9 cellular contexts compared by ENCODE assay signal in genomic region chr15:52683585-52683984, GRCh38. TPM values are rescaled to one million over a fixed set of nuclear protein-coding genes. Genes with fewer than 3 reads are reported as not detected.
DNase-seq lines count a peak whose midpoint lies in the region; ATAC-seq lines count a peak whose summit lies in the region.
"Had no signal": no experiment of that assay in that cellular context is flagged by ENCODE, and none has a peak within 500 bp of the region (broad histone marks: within the 10 kb centered on the region; RNA-seq: fewer than 3 reads in every experiment).

No MANE protein-coding gene starts in this region.

- peak in 1 of 3 donors; percentile 20 for DNase-seq in CD4-positive, CD25-positive, alpha-beta regulatory T cell
- DNase-seq in T-cell = no peak
- no peak for DNase-seq in nucleus accumbens (lab: John Stamatoyannopoulos, UW)
- DNase-seq in left ventricle myocardium superior = no peak
- no peak for DNase-seq in aorta
- DNase-seq in foreskin melanocyte = no peak

- peaks cover 0 to 2% (median 0%) of the 10 kb centered on the region in 7 donors for H3K9me3 Mint-ChIP-seq in CD4-positive, CD25-positive, alpha-beta regulatory T cell
- H3K9me3 Mint-ChIP-seq in T-cell = no peaks in the 10 kb centered on the region
- H3K9me3 Mint-ChIP-seq: dendritic cell treated with granulocyte-macrophage colony-stimulating factor and Interleukin-4, amounts not matched to agents 40 ng/mL and 50 ng/mL, for 4 days had no signal

- H3K27ac ChIP-seq in CD4-positive, CD25-positive, alpha-beta regulatory T cell (ENCODE audit: insufficient read depth, low read length, poor library complexity, severe bottlenecking) = no peak overlapping the region
- no peak overlapping the region for H3K27ac ChIP-seq in aorta (ENCODE audit: low read depth in 1 of 2, low read length in 2 of 2)

- peak overlapping the region in 2 of 4 donors; percentile 6 to 26 for H3K4me3 Mint-ChIP-seq in CD4-positive, CD25-positive, alpha-beta regulatory T cell
- peak overlapping the region in 1 of 3 donors; percentile 8 for H3K4me3 Mint-ChIP-seq in T-cell
- H3K4me3 Mint-ChIP-seq: dendritic cell treated with granulocyte-macrophage colony-stimulating factor and Interleukin-4, amounts not matched to agents 40 ng/mL and 50 ng/mL, for 4 days had no signal

- peaks cover 13% of the 10 kb centered on the region for H3K27me3 Mint-ChIP-seq in CD4-positive, CD25-positive, alpha-beta regulatory T cell
- no peaks in the 10 kb centered on the region for H3K27me3 Mint-ChIP-seq in T-cell

- H3K27me3 ChIP-seq in CD4-positive, CD25-positive, alpha-beta regulatory T cell (ENCODE audit: control insufficient read depth, insufficient read depth, low read length) = peaks cover 2% of the 10 kb centered on the region
- H3K27me3 ChIP-seq in aorta (ENCODE audit: control insufficient read depth in 1 of 2, insufficient read depth in 2 of 2, low read length in 1 of 2) = no peaks in the 10 kb centered on the region

- CTCF ChIA-PET in T-cell (lab: Charles Lee) = interaction anchor here in 1 of 2 donors (1.3 to 1.7 kb wide), 2 partner anchors 33 to 50 kb away, joined by 3 to 4 read pairs; no protein-coding TSS in a partner anchor

- intact Hi-C loops in left ventricle myocardium superior (cut with micrococcal nuclease) = no loop called here
- intact Hi-C loops in aorta (cut with DNase I) = no loop called here

- WGBS in aorta, 2 donors = 56 to 59% methylated on average over 1 of the region's 1 CpG

- POLR2A ChIA-PET in T-cell (lab: Charles Lee) = interaction anchor here (1.1 to 1.7 kb wide), 2 partner anchors 10 to 12 kb away, joined by 4 to 8 read pairs; no protein-coding TSS in a partner anchor

- no peak for ATAC-seq in CD4-positive, CD25-positive, alpha-beta regulatory T cell (ENCODE audit: low read depth in 2 of 2)
- peak; percentile 48 for ATAC-seq in GM19372 (IDR thresholded peaks at IDR 0.05; ENCODE audit: low read depth, unreplicated experiment)
- peak; percentile 39 for ATAC-seq in HG03095 (IDR thresholded peaks at IDR 0.05; ENCODE audit: unreplicated experiment)
- no peak for ATAC-seq in T-cell (replicated peaks in 1 of 4)
- ATAC-seq in left ventricle myocardium superior = no peak
- ATAC-seq in aorta (ENCODE audit: low FRiP score) = no peak

- H3K27ac Mint-ChIP-seq in CD4-positive, CD25-positive, alpha-beta regulatory T cell = peak overlapping the region; percentile 21 to 76 (median 47)
- H3K27ac Mint-ChIP-seq in T-cell = peak overlapping the region; percentile 77 to 82
- H3K27ac Mint-ChIP-seq: dendritic cell treated with granulocyte-macrophage colony-stimulating factor and Interleukin-4, amounts not matched to agents 40 ng/mL and 50 ng/mL, for 4 days had no signal

- peaks cover 28% of the 10 kb centered on the region for H3K4me1 ChIP-seq in CD4-positive, CD25-positive, alpha-beta regulatory T cell (ENCODE audit: control insufficient read depth, insufficient read depth, low read length, poor library complexity, severe bottlenecking)
- H3K4me1 ChIP-seq in aorta (ENCODE audit: control insufficient read depth in 1 of 2, insufficient read depth in 2 of 2, low read length in 2 of 2) = no peaks in the 10 kb centered on the region

- H3K36me3 ChIP-seq in CD4-positive, CD25-positive, alpha-beta regulatory T cell (ENCODE audit: control insufficient read depth, insufficient read depth, low read length) = no peaks in the 10 kb centered on the region
- no peaks in the 10 kb centered on the region for H3K36me3 ChIP-seq in aorta (ENCODE audit: control insufficient read depth in 1 of 2, insufficient read depth in 2 of 2, low read length in 1 of 2)

- H3K9me3 ChIP-seq in CD4-positive, CD25-positive, alpha-beta regulatory T cell (ENCODE audit: control insufficient read depth in 2 of 2, low read length in 2 of 2) = no peaks in the 10 kb centered on the region
- H3K9me3 ChIP-seq in aorta (ENCODE audit: control insufficient read depth, low read length) = no peaks in the 10 kb centered on the region

- H3K4me3 ChIP-seq in CD4-positive, CD25-positive, alpha-beta regulatory T cell (ENCODE audit: low read depth, low read length) = no peak overlapping the region
- no peak overlapping the region for H3K4me3 ChIP-seq in aorta (ENCODE audit: low read length in 2 of 2)

- H3K36me3 Mint-ChIP-seq in CD4-positive, CD25-positive, alpha-beta regulatory T cell = no peaks in the 10 kb centered on the region
- H3K36me3 Mint-ChIP-seq in T-cell = no peaks in the 10 kb centered on the region

- peaks cover 17 to 34% (median 30%) of the 10 kb centered on the region in 4 donors for H3K4me1 Mint-ChIP-seq in CD4-positive, CD25-positive, alpha-beta regulatory T cell
- H3K4me1 Mint-ChIP-seq in T-cell = peaks cover 28 to 40% (median 36%) of the 10 kb centered on the region in 3 donors

RNA-seq across cellular contexts. Expression of gene ATOSA, which starts 4.4 kb away (rescaled TPM):
- 139 TPM for total RNA-seq in CD4-positive, CD25-positive, alpha-beta regulatory T cell
- polyA plus RNA-seq in CD4-positive, CD25-positive, alpha-beta regulatory T cell = 10 to 100 TPM; 13.5 to 20.5 (median 17.8) TPM
- total RNA-seq in T-cell (100 to 1,000 TPM in 2 of 5 donors, 10 to 100 TPM in 3; 88.2 to 121 (median 96.1) TPM), left ventricle myocardium superior (27.5 TPM), aorta (10 to 100 TPM; 38.6 to 48.0 TPM)
- 10 to 100 TPM; 19.3 to 42.0 TPM for polyA plus RNA-seq in aorta

Comparison
In these comparisons a context has a peak if more than half of its experiments do, and no peak if none do; other contexts are left out.
1. ATAC-seq: peak in GM19372 (single experiment) and HG03095 (single experiment); none in CD4-positive, CD25-positive, alpha-beta regulatory T cell (0 of 2), T-cell (0 of 4), left ventricle myocardium superior (single experiment) and aorta (single experiment).